8 cellular contexts compared by ENCODE assay signal in genomic region chr1:63327417-63328139, GRCh38. TPM values are rescaled to one million over a fixed set of nuclear protein-coding genes. Genes with fewer than 3 reads are reported as not detected.
DNase-seq lines count a peak whose midpoint lies in the region; FAIRE-seq and TF ChIP-seq lines count a peak whose summit lies in the region.

No MANE protein-coding gene starts in this region.

- H3K9ac ChIP-seq in liver (ENCODE audit: low read depth in 1 of 2, low read length in 2 of 2): no peak overlapping the region

- intact Hi-C loops in CD14-positive monocyte (cut with micrococcal nuclease): loop anchor here in 1 of 2 donors (5.0 kb wide), 1 partner anchor 110 kb away; no protein-coding TSS in a partner anchor
- intact Hi-C loops in uterus (cut with DNase I; ENCODE audit: low total_unique reads): no loop called here

- TF ChIP-seq POLR2A in GM12891 (IDR thresholded peaks at IDR 0.05; ENCODE audit: low read depth, low read length): no peak
- no peak for TF ChIP-seq POLR2A in uterus (IDR thresholded peaks at IDR 0.05)

- H3K9me3 ChIP-seq in liver (ENCODE audit: control insufficient read depth in 4 of 4, low read length in 3 of 4): peaks cover 0 to 13% (median 1%) of the 10 kb centered on the region in 4 donors
- H3K9me3 ChIP-seq in uterus: no peaks in the 10 kb centered on the region

- TF ChIP-seq CTCF in CD14-positive monocyte (IDR thresholded peaks at IDR 0.05) (peak; percentile 91), liver (IDR thresholded peaks at IDR 0.05; ENCODE audit: low read depth, low read length, missing input control) (peak; percentile 82), uterus (IDR thresholded peaks at IDR 0.05) (peak in 3 of 4 experiments; percentile 18 to 41 (median 22))

- 7% methylated on average over 26 of the region's 26 CpGs for WGBS in liver

- H3K4me1 Mint-ChIP-seq in CD14-positive monocyte: peaks cover 45% of the 10 kb centered on the region

- H3K27me3 Mint-ChIP-seq in CD14-positive monocyte (ENCODE audit: low read depth in 3 of 3): peaks cover 89 to 95% (median 91%) of the 10 kb centered on the region in 3 donors

- H3K9me3 Mint-ChIP-seq in CD14-positive monocyte: peaks cover 0 to 57% (median 22%) of the 10 kb centered on the region in 7 donors

- H3K36me3 ChIP-seq in liver (ENCODE audit: control insufficient read depth in 4 of 4, insufficient read depth in 3 of 4, low read depth in 1 of 4, low read length in 3 of 4) (no peaks in the 10 kb centered on the region), uterus (no peaks in the 10 kb centered on the region)

- peak overlapping the region in 1 of 2 donors; percentile 92 for H3K4me3 Mint-ChIP-seq in CD14-positive monocyte

- TF ChIP-seq RAD21 in liver (IDR thresholded peaks at IDR 0.05): peak; percentile 69 to 79

- no peak overlapping the region for H3K27ac ChIP-seq in liver (ENCODE audit: low read depth in 1 of 2, low read length in 2 of 2)
- H3K27ac ChIP-seq in uterus: no peak overlapping the region

- H3K36me3 Mint-ChIP-seq in CD14-positive monocyte: peaks cover 14 to 27% of the 10 kb centered on the region in 2 donors

- FAIRE-seq in GM12891 (lab: Jason Lieb, UNC): peak; percentile 75

- H3K4me1 ChIP-seq in liver (ENCODE audit: control insufficient read depth in 4 of 4, insufficient read depth in 4 of 4, low read length in 3 of 4) (peaks cover 0 to 21% (median 13%) of the 10 kb centered on the region in 4 donors), uterus (peaks cover 0 to 17% of the 10 kb centered on the region in 2 donors)

- peak; percentile 57 for DNase-seq in CD14-positive monocyte (ENCODE audit: low spot score)
- DNase-seq in GM12891 (ENCODE audit: insufficient read length, low spot score): no peak
- DNase-seq in HuH-7 (ENCODE audit: low spot score): peak; percentile 85
- peak; percentile 32 for DNase-seq in SHP77 treated with DMSO at 0.1 percent for 48 hours (lab: John Stamatoyannopoulos, UW)
- DNase-seq in cerebellar cortex (ENCODE audit: low spot score): peak; percentile 40
- no peak for DNase-seq in uterus
- DNase-seq in AML-193 (lab: John Stamatoyannopoulos, UW): no peak

- no peak overlapping the region for H3K27ac Mint-ChIP-seq in CD14-positive monocyte

- H3K27me3 ChIP-seq in liver (ENCODE audit: control insufficient read depth in 4 of 4, insufficient read depth in 4 of 4, low read length in 3 of 4) (peaks cover 9 to 38% (median 25%) of the 10 kb centered on the region in 4 donors), uterus (peaks cover 37 to 79% of the 10 kb centered on the region in 2 donors)

- H3K4me3 ChIP-seq in liver (ENCODE audit: low read depth in 1 of 3, low read length in 3 of 3) (no peak overlapping the region), uterus (no peak overlapping the region)

TF ChIP-seq in GM12891, 5 proteins besides CTCF, POLR2A, EP300 and RAD21:
- TF ChIP-seq PAX5 (IDR thresholded peaks at IDR 0.05; ENCODE audit: insufficient read depth, low read length, severe bottlenecking) (no peak), POLR2AphosphoS5 (IDR thresholded peaks at IDR 0.05; ENCODE audit: low read depth, low read length) (no peak), TAF1 (IDR thresholded peaks at IDR 0.05; ENCODE audit: low read depth, low read length) (no peak), SPI1 (IDR thresholded peaks at IDR 0.05; ENCODE audit: low read depth, low read length) (no peak), POU2F2 (IDR thresholded peaks at IDR 0.05; ENCODE audit: low read depth, low read length) (no peak)
TF ChIP-seq in GM12891: peak in this region for 0.

TF ChIP-seq in liver, 16 proteins besides CTCF, POLR2A, EP300 and RAD21:
- no peak for TF ChIP-seq HNF4G (IDR thresholded peaks at IDR 0.05)

RNA-seq across cellular contexts. Expression of gene FOXD3, which starts 5.2 kb away (rescaled TPM):
- polyA plus RNA-seq in CD14-positive monocyte (not detected), liver (under 1 TPM in 1 of 2 donors, not detected in 1; 0.05 TPM)
- not detected for polyA plus RNA-seq in GM12891 (2012; ENCODE audit: low read depth, missing spikeins)
- total RNA-seq in liver (under 1 TPM in 1 of 2 donors, not detected in 1; under 0.01 TPM), uterus (1 to 10 TPM in 1 of 4 donors, under 1 TPM in 1, not detected in 2; 0.34 to 1.4 TPM)

RNA-seq across cellular contexts. Expression of gene ALG6, which starts 39.8 kb away (rescaled TPM):
- polyA plus RNA-seq in CD14-positive monocyte: 10 to 100 TPM; 20.2 to 24.7 TPM
- 7.6 TPM for polyA plus RNA-seq in GM12891 (2012; ENCODE audit: low read depth, missing spikeins)
- total RNA-seq in liver: 10 to 100 TPM in 1 of 2 donors, 1 to 10 TPM in 1; 8.5 to 13.2 TPM
- 1 to 10 TPM; 4.6 TPM for polyA plus RNA-seq in liver
- total RNA-seq in uterus: 10 to 100 TPM in 3 of 4 donors, 1 to 10 TPM in 1; 3.8 to 23.6 (median 15.2) TPM

Comparison
In these comparisons a context has a peak if more than half of its experiments do, and no peak if none do; other contexts are left out.
1. DNase-seq: peak in CD14-positive monocyte (single experiment), HuH-7 (single experiment), SHP77 treated with DMSO at 0.1 percent for 48 hours (single experiment) and cerebellar cortex (single experiment); none in GM12891 (single experiment), uterus (0 of 2) and AML-193 (0 of 2).
2. CTCF ChIP-seq: peak in every context shown above with its lines; median percentile 91 in CD14-positive monocyte; 82 in liver; 22 in uterus.